In genomic region chr1:54227836-54228435, GRCh38 we compare ENCODE assay signal across 10 cellular contexts. TPM values are rescaled to one million over a fixed set of nuclear protein-coding genes. Genes with fewer than 3 reads are reported as not detected.
DNase-seq lines count a peak whose midpoint lies in the region; ATAC-seq and TF ChIP-seq lines count a peak whose summit lies in the region.
"Had no signal": no experiment of that assay in that cellular context is flagged by ENCODE, and none has a peak within 500 bp of the region (broad histone marks: within the 10 kb centered on the region; RNA-seq: fewer than 3 reads in every experiment).

No MANE protein-coding gene starts in this region.

- no peak overlapping the region for H2AFZ ChIP-seq in trophoblast cell (ENCODE audit: insufficient read depth, low read length, poor library complexity)

- no peak overlapping the region for H2BK120ac ChIP-seq in trophoblast cell (ENCODE audit: insufficient read depth, low read length, poor library complexity)

- no CpG with 5 or more reads among the region's 21 CpGs for WGBS in trophoblast cell (ENCODE audit: extremely low coverage, insufficient coverage, insufficient read length)

- H3K36me3 ChIP-seq in trophoblast cell (ENCODE audit: control insufficient read depth in 1 of 2, insufficient read depth in 2 of 2, low read length in 2 of 2), result peaks cover 27 to 29% of the 10 kb centered on the region in 2 experiments
- H3K36me3 ChIP-seq in breast epithelium, result no peaks in the 10 kb centered on the region

- H3K4me2 ChIP-seq in trophoblast cell (ENCODE audit: low read length), result no peak overlapping the region

- DNase-seq in NOMO-1 (lab: John Stamatoyannopoulos, UW; ENCODE audit: unreplicated experiment in 2 of 2) (peak; percentile 25), NOMO-1 treated with dmso at 0.1 percent for 144 hours (lab: John Stamatoyannopoulos, UW; ENCODE audit: unreplicated experiment) (no peak), NCI-H1694 treated with DMSO at 0.1 percent for 48 hours (lab: John Stamatoyannopoulos, UW) (peak; percentile 36), trophoblast cell (peak; percentile 90 to 91), breast epithelium (ENCODE audit: low spot score in 2 of 2) (no peak), GM20000 (ENCODE audit: low spot score) (no peak)
- DNase-seq: left cardiac atrium had no signal

- no peak overlapping the region for H2BK12ac ChIP-seq in trophoblast cell (ENCODE audit: low read length)

- no peaks in the 10 kb centered on the region for H3K79me1 ChIP-seq in trophoblast cell (ENCODE audit: low read length)

- peak overlapping the region; percentile 24 for H2BK5ac ChIP-seq in trophoblast cell (ENCODE audit: low read depth, low read length, poor library complexity)

- H3K18ac ChIP-seq in trophoblast cell (ENCODE audit: low read length), result no peak overlapping the region

- TF ChIP-seq POLR2A in breast epithelium (IDR thresholded peaks at IDR 0.05), result no peak

- no peak for ATAC-seq in HG03280 (IDR thresholded peaks at IDR 0.05; ENCODE audit: unreplicated experiment)

- no peak for TF ChIP-seq CTCF in breast epithelium (IDR thresholded peaks at IDR 0.05)
- TF ChIP-seq CTCF in GM20000 (IDR thresholded peaks at IDR 0.05; ENCODE audit: extremely low read depth, missing control alignments), result no peak

- H3K4me1 ChIP-seq in trophoblast cell (ENCODE audit: control insufficient read depth in 1 of 2, insufficient read depth in 2 of 2, low read length in 2 of 2), result peaks cover 22 to 29% of the 10 kb centered on the region in 2 experiments
- H3K4me1 ChIP-seq in breast epithelium, result peaks cover 0 to 4% of the 10 kb centered on the region in 2 donors

- no peak overlapping the region for H3K4ac ChIP-seq in trophoblast cell (ENCODE audit: low read depth, low read length)

- no peak overlapping the region for H2AK5ac ChIP-seq in trophoblast cell (ENCODE audit: low read length)

- H3K9ac ChIP-seq in trophoblast cell (ENCODE audit: low read length), result no peak overlapping the region

- no peak overlapping the region for H3K14ac ChIP-seq in trophoblast cell (ENCODE audit: low read length)

- H4K12ac ChIP-seq in trophoblast cell (ENCODE audit: low read depth, low read length), result peak overlapping the region; percentile 13

- no peaks in the 10 kb centered on the region for H3K79me2 ChIP-seq in trophoblast cell (ENCODE audit: control insufficient read depth, insufficient read depth, low read length, poor library complexity)

- intact Hi-C loops in breast epithelium (cut with DNase I; ENCODE audit: low total_unique reads), result no loop called here

- no peak overlapping the region for H3K23ac ChIP-seq in trophoblast cell (ENCODE audit: low read length)

- H4K91ac ChIP-seq in trophoblast cell (ENCODE audit: low read depth, low read length), result no peak overlapping the region

- H4K8ac ChIP-seq in trophoblast cell (ENCODE audit: low read depth, low read length), result no peak overlapping the region

- no peaks in the 10 kb centered on the region for H3K27me3 ChIP-seq in trophoblast cell (ENCODE audit: insufficient read depth, low read length)
- no peaks in the 10 kb centered on the region for H3K27me3 ChIP-seq in breast epithelium
- H3K27me3 ChIP-seq: esophagus muscularis mucosa had no signal

- no peaks in the 10 kb centered on the region for H3K9me3 ChIP-seq in trophoblast cell (ENCODE audit: insufficient read depth, low read depth, low read length)
- H3K9me3 ChIP-seq in breast epithelium, result no peaks in the 10 kb centered on the region
- H3K9me3 ChIP-seq: esophagus muscularis mucosa had no signal

- H3K4me3 ChIP-seq in trophoblast cell (ENCODE audit: low read depth, low read length), result no peak overlapping the region
- no peak overlapping the region for H3K4me3 ChIP-seq in breast epithelium
- H3K4me3 ChIP-seq: esophagus muscularis mucosa had no signal

- H3K27ac ChIP-seq in cingulate gyrus (ENCODE audit: low read depth, low read length) (peak overlapping the region; percentile 19), trophoblast cell (ENCODE audit: low read depth, low read length) (no peak overlapping the region), breast epithelium (no peak overlapping the region)
- H3K27ac ChIP-seq: esophagus muscularis mucosa had no signal

RNA-seq across cellular contexts. Expression of gene MRPL37, which starts 28.0 kb away (rescaled TPM):
- 76.0 and 77.4 TPM in 2 replicates for polyA plus RNA-seq in trophoblast cell (2013)
- total RNA-seq in breast epithelium, result 10 to 100 TPM; 44.6 to 70.7 (median 48.8) TPM

RNA-seq across cellular contexts. Expression of gene CYB5RL, which starts 28.1 kb away (rescaled TPM):
- 2.4 and 2.5 TPM in 2 replicates for polyA plus RNA-seq in trophoblast cell (2013)
- total RNA-seq in breast epithelium, result 1 to 10 TPM; 4.5 to 8.0 (median 7.5) TPM

Comparison
In these comparisons a context has a peak if more than half of its experiments do, and no peak if none do; other contexts are left out.
1. DNase-seq: peak in NOMO-1 (2 of 2), NCI-H1694 treated with DMSO at 0.1 percent for 48 hours (single experiment) and trophoblast cell (2 of 2); none in NOMO-1 treated with dmso at 0.1 percent for 144 hours (single experiment), breast epithelium (0 of 2) and GM20000 (single experiment).